ENCODE assay signal across 31 cellular contexts in the genomic region with DNA sequence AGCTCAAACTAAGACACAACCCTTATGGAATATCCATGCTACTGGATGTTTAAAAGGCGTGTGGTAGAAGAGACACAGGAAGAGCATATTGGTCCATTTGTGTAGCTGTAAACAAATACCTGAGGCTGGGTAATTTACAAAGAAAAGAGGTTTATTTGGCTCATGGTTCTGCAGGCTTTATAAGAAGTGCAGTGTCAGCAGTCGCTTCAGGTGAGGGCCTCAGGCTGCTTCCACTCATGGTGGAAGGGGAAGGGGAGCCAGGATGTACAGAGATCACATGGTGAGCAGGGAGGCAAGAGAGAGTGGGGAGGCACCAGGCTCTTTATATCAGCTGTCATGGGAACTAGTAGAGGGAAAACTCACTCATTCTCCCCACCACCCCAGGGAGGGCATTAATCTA. TPM values are rescaled to one million over a fixed set of nuclear protein-coding genes. Genes with fewer than 3 reads are reported as not detected.
"Had no signal": no experiment of that assay in that cellular context is flagged by ENCODE, and none has a peak within 500 bp of the region (broad histone marks: within the 10 kb centered on the region; RNA-seq: fewer than 3 reads in every experiment).

No MANE protein-coding gene starts in this region.

- H3K36me3 Mint-ChIP-seq: naive thymus-derived CD8-positive, alpha-beta T cell; natural killer cell treated with Interleukin-12 subunit alpha and Interleukin-12 subunit beta and Interleukin-15 and Interleukin-18, amount 100 ng/mL, for 72 hours; stimulated activated effector memory CD8-positive, alpha-beta T cell treated with anti-CD3 and anti-CD28 coated beads, Interleukin-12 subunit alpha, Interleukin-12 subunit beta, amount 100 ng/mL, for 72 hours; stimulated activated naive B cell treated with anti-CD40 and anti-IgM and Interleukin-4, amounts not matched to agents 10 μg/mL and 1 μg/mL and 100 μg/mL, for 72 hours had no signal

- H3K27ac ChIP-seq: neutrophil, ovary, parathyroid adenoma, psoas muscle, skin epidermis, spleen, stomach, thoracic aorta, thyroid gland, tibial nerve, upper lobe of left lung, vagina had no signal

- H3K27ac Mint-ChIP-seq: naive thymus-derived CD8-positive, alpha-beta T cell; natural killer cell treated with Interleukin-12 subunit alpha and Interleukin-12 subunit beta and Interleukin-15 and Interleukin-18, amount 100 ng/mL, for 72 hours; nephron progenitor cell; progenitor cell of endocrine pancreas; stimulated activated effector memory CD8-positive, alpha-beta T cell treated with anti-CD3 and anti-CD28 coated beads, Interleukin-12 subunit alpha, Interleukin-12 subunit beta, amount 100 ng/mL, for 72 hours; stimulated activated naive B cell treated with anti-CD40 and anti-IgM and Interleukin-4, amounts not matched to agents 10 μg/mL and 1 μg/mL and 100 μg/mL, for 72 hours; stimulated activated naive CD8-positive, alpha-beta T cell treated with anti-CD3 and anti-CD28 coated beads, Interleukin-15, Interleukin-2, amounts not matched to agents 100 ng/mL and 50 ng/mL, for 24 hours had no signal

- FAIRE-seq: urothelium cell line had no signal

- H3K9me3 ChIP-seq: neutrophil, ovary, psoas muscle, spleen, stomach, thoracic aorta, thyroid gland, tibial nerve, upper lobe of left lung, vagina had no signal

- H3K4me1 Mint-ChIP-seq: neural crest cell; stimulated activated effector memory CD8-positive, alpha-beta T cell treated with anti-CD3 and anti-CD28 coated beads, Interleukin-12 subunit alpha, Interleukin-12 subunit beta, amount 100 ng/mL, for 72 hours; stimulated activated naive B cell treated with anti-CD40 and anti-IgM and Interleukin-4, amounts not matched to agents 10 μg/mL and 1 μg/mL and 100 μg/mL, for 72 hours had no signal

- H3K27me3 ChIP-seq: ovary, spleen, stomach, thyroid gland, tibial nerve, upper lobe of left lung, vagina had no signal

- DNase-seq: naive thymus-derived CD8-positive, alpha-beta T cell; nephron progenitor cell; nucleus accumbens; ovary; posterior cingulate gyrus; psoas muscle; right cardiac atrium; spleen; stimulated activated CD4-positive, alpha-beta T cell treated with anti-CD3 and anti-CD28 coated beads, Interleukin-12 subunit alpha, Interleukin-12 subunit beta, amount 100 ng/mL, for 4 hours; stimulated activated CD4-positive, alpha-beta T cell treated with anti-CD3 and anti-CD28 coated beads, Interleukin-1b, Interleukin-23, amount 100 ng/mL, for 48 hours; stimulated activated CD4-positive, alpha-beta T cell treated with anti-CD3 and anti-CD28 coated beads, Interleukin-2, amount 100 ng/mL, for 48 hours; stimulated activated CD4-positive, alpha-beta T cell treated with anti-CD3 and anti-CD28 coated beads, Interleukin-4, amount 100 ng/mL, for 24 hours; stimulated activated naive B cell treated with anti-CD40 and anti-IgM and Interleukin-4, amounts not matched to agents 10 μg/mL and 1 μg/mL and 100 μg/mL, for 72 hours; stimulated activated naive CD4-positive, alpha-beta T cell treated with Interleukin-2 at 50 U/mL for 16 hours; stomach; thyroid gland; upper lobe of left lung had no signal

- ATAC-seq: naive thymus-derived CD8-positive, alpha-beta T cell; natural killer cell treated with Interleukin-12 subunit alpha and Interleukin-12 subunit beta and Interleukin-15 and Interleukin-18, amount 100 ng/mL, for 72 hours; psoas muscle; right cardiac atrium; sciatic nerve; stimulated activated effector memory CD8-positive, alpha-beta T cell treated with anti-CD3 and anti-CD28 coated beads, Interleukin-12 subunit alpha, Interleukin-12 subunit beta, amount 100 ng/mL, for 72 hours; stimulated activated naive B cell treated with anti-CD40 and anti-IgM and Interleukin-4, amounts not matched to agents 10 μg/mL and 1 μg/mL and 100 μg/mL, for 72 hours had no signal

- H3K9ac ChIP-seq: parathyroid adenoma had no signal

- H3K79me2 ChIP-seq: parathyroid adenoma had no signal

- H3K4me3 ChIP-seq: ovary, psoas muscle, skin epidermis, smooth muscle cell, spleen, stomach, thoracic aorta, thyroid gland, tibial nerve, upper lobe of left lung, vagina had no signal

- H3K36me3 ChIP-seq: neutrophil, ovary, spleen, stomach, thoracic aorta, thyroid gland, tibial nerve, vagina had no signal

- H2AFZ ChIP-seq: parathyroid adenoma had no signal

- H3K4me2 ChIP-seq: smooth muscle cell had no signal

- H3K4me1 ChIP-seq: parathyroid adenoma, stomach, thyroid gland, tibial nerve, vagina had no signal

- H3K4me3 Mint-ChIP-seq: naive thymus-derived CD8-positive, alpha-beta T cell; natural killer cell treated with Interleukin-12 subunit alpha and Interleukin-12 subunit beta and Interleukin-15 and Interleukin-18, amount 100 ng/mL, for 72 hours; nephron progenitor cell; neural crest cell; stimulated activated effector memory CD8-positive, alpha-beta T cell treated with anti-CD3 and anti-CD28 coated beads, Interleukin-12 subunit alpha, Interleukin-12 subunit beta, amount 100 ng/mL, for 72 hours; stimulated activated naive B cell treated with anti-CD40 and anti-IgM and Interleukin-4, amounts not matched to agents 10 μg/mL and 1 μg/mL and 100 μg/mL, for 72 hours; stimulated activated naive CD8-positive, alpha-beta T cell treated with anti-CD3 and anti-CD28 coated beads, Interleukin-15, Interleukin-2, amounts not matched to agents 100 ng/mL and 50 ng/mL, for 24 hours had no signal

- H3K9me3 Mint-ChIP-seq: naive thymus-derived CD8-positive, alpha-beta T cell; natural killer cell treated with Interleukin-12 subunit alpha and Interleukin-12 subunit beta and Interleukin-15 and Interleukin-18, amount 100 ng/mL, for 72 hours; nephron progenitor cell; neural crest cell; stimulated activated effector memory CD8-positive, alpha-beta T cell treated with anti-CD3 and anti-CD28 coated beads, Interleukin-12 subunit alpha, Interleukin-12 subunit beta, amount 100 ng/mL, for 72 hours; stimulated activated naive CD8-positive, alpha-beta T cell treated with anti-CD3 and anti-CD28 coated beads, Interleukin-15, Interleukin-2, amounts not matched to agents 100 ng/mL and 50 ng/mL, for 24 hours had no signal

RNA-seq across cellular contexts. Expression of gene CSNK2A3, which starts 31.8 kb away (rescaled TPM):
- total RNA-seq: natural killer cell treated with Interleukin-12 subunit alpha and Interleukin-12 subunit beta and Interleukin-15 and Interleukin-18, amount 100 ng/mL, for 72 hours had no signal
